Comparison of ENCODE assay signal across 8 cellular contexts in genomic region chr1:31633117-31633516, GRCh38. TPM values are rescaled to one million over a fixed set of nuclear protein-coding genes. Genes with fewer than 3 reads are reported as not detected.
DNase-seq lines count a peak whose midpoint lies in the region; ATAC-seq and TF ChIP-seq lines count a peak whose summit lies in the region.

No MANE protein-coding gene starts in this region.

- CTCF ChIA-PET in A673 (lab: Charles Lee) = interaction anchor here (0.6 kb wide), 1 partner anchor 75 kb away, joined by 3 read pairs; no protein-coding TSS in a partner anchor

- no TSS peak for BruUV-seq in A673 (replicated peaks; lab: Mats Ljungman, UMichigan)

- H3K9me3 ChIP-seq in A673 (ENCODE audit: low read depth, low read length, poor library complexity, severe bottlenecking) (no peaks in the 10 kb centered on the region), T-helper 17 cell (ENCODE audit: control insufficient read depth, low read length, poor library complexity, severe bottlenecking) (no peaks in the 10 kb centered on the region)

- H3K36me3 ChIP-seq in A673 (ENCODE audit: insufficient read depth, low read length, poor library complexity, severe bottlenecking) = peaks cover 17% of the 10 kb centered on the region

- no peak overlapping the region for H3K4me3 ChIP-seq in A673 (ENCODE audit: low read depth, low read length, poor library complexity, severe bottlenecking)

- H3K36me3 Mint-ChIP-seq in T-helper 17 cell (ENCODE audit: low read depth) = peaks cover 5% of the 10 kb centered on the region
- peaks cover 17% of the 10 kb centered on the region for H3K36me3 Mint-ChIP-seq in T-helper 2 cell treated with Interferon-gamma antibody and Interleukin-4, amounts not matched to agents 5 μg/mL and 100 μg/mL, for 36 hours (ENCODE audit: low read depth)

- TF ChIP-seq CTCF in A673 (conservative IDR thresholded peaks at IDR 0.05; ENCODE audit: low read depth, low read length) = peak; percentile 54
- peak; percentile 39 for TF ChIP-seq CTCF in GM10266 (IDR thresholded peaks at IDR 0.05; ENCODE audit: control insufficient read depth, insufficient read depth, low read depth, missing control alignments)

- peak; percentile 32 for ATAC-seq in T-helper 17 cell
- no peak for ATAC-seq in GM18909 (IDR thresholded peaks at IDR 0.05; ENCODE audit: poor library complexity, unreplicated experiment)
- ATAC-seq in HG03457 (IDR thresholded peaks at IDR 0.05; ENCODE audit: unreplicated experiment) = no peak
- no peak for ATAC-seq in HG03378 (IDR thresholded peaks at IDR 0.05; ENCODE audit: unreplicated experiment)

- peaks cover 24% of the 10 kb centered on the region for H3K4me1 Mint-ChIP-seq in T-helper 17 cell
- H3K4me1 Mint-ChIP-seq in T-helper 2 cell treated with Interferon-gamma antibody and Interleukin-4, amounts not matched to agents 5 μg/mL and 100 μg/mL, for 36 hours (ENCODE audit: low read depth) = peaks cover 5% of the 10 kb centered on the region

- H3K4me1 ChIP-seq in A673 (ENCODE audit: insufficient read depth, low read length, poor library complexity, severe bottlenecking) = no peaks in the 10 kb centered on the region

- intact Hi-C loops in A673 (cut with micrococcal nuclease; ENCODE audit: unreplicated experiment) = no loop called here

- H3K27ac ChIP-seq in A673 (ENCODE audit: low read depth, low read length, poor library complexity, severe bottlenecking) = no peak overlapping the region

- no peaks in the 10 kb centered on the region for H3K27me3 ChIP-seq in A673 (replicated peaks; ENCODE audit: insufficient read depth, low read depth, low read length, poor library complexity)

- DNase-seq in A673 (ENCODE audit: low spot score) (peak; percentile 26), GM10266 (ENCODE audit: extremely low spot score) (no peak), T-helper 17 cell (no peak), iPS-NIHi11 (ENCODE audit: low spot score) (peak; percentile 60)
- DNase-seq in T-helper 2 cell treated with Interferon-gamma antibody and Interleukin-4, amounts not matched to agents 5 μg/mL and 100 μg/mL, for 36 hours (ENCODE audit: low spot score) = no peak

- no peaks in the 10 kb centered on the region for H3K9me3 Mint-ChIP-seq in T-helper 2 cell treated with Interferon-gamma antibody and Interleukin-4, amounts not matched to agents 5 μg/mL and 100 μg/mL, for 36 hours

- no peak overlapping the region for H3K4me3 Mint-ChIP-seq in T-helper 17 cell
- H3K4me3 Mint-ChIP-seq in T-helper 2 cell treated with Interferon-gamma antibody and Interleukin-4, amounts not matched to agents 5 μg/mL and 100 μg/mL, for 36 hours = no peak overlapping the region

- H3K27ac Mint-ChIP-seq in T-helper 17 cell = no peak overlapping the region
- H3K27ac Mint-ChIP-seq in T-helper 2 cell treated with Interferon-gamma antibody and Interleukin-4, amounts not matched to agents 5 μg/mL and 100 μg/mL, for 36 hours = no peak overlapping the region

- no peaks in the 10 kb centered on the region for H3K27me3 Mint-ChIP-seq in T-helper 17 cell
- H3K27me3 Mint-ChIP-seq in T-helper 2 cell treated with Interferon-gamma antibody and Interleukin-4, amounts not matched to agents 5 μg/mL and 100 μg/mL, for 36 hours (ENCODE audit: low read depth) = no peaks in the 10 kb centered on the region

- POLR2A ChIA-PET in A673 (lab: Charles Lee; ENCODE audit: low non-redundant PET) = no interaction called here

RNA-seq across cellular contexts. Expression of gene PEF1, which starts 11.6 kb away (rescaled TPM):
- total RNA-seq in A673 (2021) = 56.3 and 57.9 TPM in 2 replicates
- 10 to 100 TPM; 44.0 to 47.6 TPM for total RNA-seq in T-helper 17 cell

RNA-seq across cellular contexts. Expression of gene HCRTR1, which starts 15.6 kb away (rescaled TPM):
- total RNA-seq in A673 (2021) (not detected in 2 replicates), T-helper 17 cell (not detected)

RNA-seq across cellular contexts. Expression of gene TINAGL1, which starts 56.8 kb away (rescaled TPM):
- total RNA-seq in A673 (2021) = not detected in 2 replicates
- not detected for total RNA-seq in T-helper 17 cell

Comparison
In these comparisons a context has a peak if more than half of its experiments do, and no peak if none do; other contexts are left out.
1. DNase-seq: peak in A673 (single experiment) and iPS-NIHi11 (single experiment); none in GM10266 (single experiment), T-helper 17 cell (0 of 3) and T-helper 2 cell treated with Interferon-gamma antibody and Interleukin-4, amounts not matched to agents 5 μg/mL and 100 μg/mL, for 36 hours (single experiment).